Comparison of ENCODE assay signal across 20 cellular contexts in genomic region chr5:173290477-173291131, GRCh38. TPM values are rescaled to one million over a fixed set of nuclear protein-coding genes. Genes with fewer than 3 reads are reported as not detected.
DNase-seq lines count a peak whose midpoint lies in the region; ATAC-seq and TF ChIP-seq lines count a peak whose summit lies in the region.
"Had no signal": no experiment of that assay in that cellular context is flagged by ENCODE, and none has a peak within 500 bp of the region (broad histone marks: within the 10 kb centered on the region; RNA-seq: fewer than 3 reads in every experiment).

No MANE protein-coding gene starts in this region.

- no peak overlapping the region for H3K27ac Mint-ChIP-seq in stimulated activated naive B cell treated with anti-CD40 and anti-IgM and Interleukin-4, amounts not matched to agents 10 μg/mL and 1 μg/mL and 100 μg/mL, for 72 hours
- H3K27ac Mint-ChIP-seq: activated CD4-positive, alpha-beta T cell treated with anti-CD3 and anti-CD28 coated beads for 36 hours; activated naive CD8-positive, alpha-beta T cell treated with anti-CD3 and anti-CD28 coated beads for 36 hours; activated T-cell treated with anti-CD3 and anti-CD28 coated beads, Interleukin-2, amount 50 U/mL, for 24 hours; stimulated activated naive CD8-positive, alpha-beta T cell treated with anti-CD3 and anti-CD28 coated beads, Interleukin-15, Interleukin-2, amounts not matched to agents 100 ng/mL and 50 ng/mL, for 24 hours had no signal

- peaks cover 9 to 10% of the 10 kb centered on the region in 2 donors for H3K4me1 Mint-ChIP-seq in stimulated activated naive B cell treated with anti-CD40 and anti-IgM and Interleukin-4, amounts not matched to agents 10 μg/mL and 1 μg/mL and 100 μg/mL, for 72 hours

- DNase-seq in Right ventricle myocardium superior (no peak), cardiac septum (ENCODE audit: low spot score) (no peak), cardiac fibroblast (ENCODE audit: low read depth in 2 of 2) (peak; percentile 19 to 74), islet precursor cell (peak; percentile 93), NCI-H345 treated with DMSO at 0.1 percent for 48 hours (lab: John Stamatoyannopoulos, UW; ENCODE audit: unreplicated experiment) (no peak)
- no peak for DNase-seq in stimulated activated naive B cell treated with anti-CD40 and anti-IgM and Interleukin-4, amounts not matched to agents 10 μg/mL and 1 μg/mL and 100 μg/mL, for 72 hours
- DNase-seq: activated CD4-positive, alpha-beta T cell treated with anti-CD3 and anti-CD28 coated beads for 36 hours; activated naive CD8-positive, alpha-beta T cell treated with anti-CD3 and anti-CD28 coated beads for 36 hours; activated T-cell treated with anti-CD3 and anti-CD28 coated beads, Interleukin-2, amount 50 U/mL, for 24 hours; cerebellar nuclear complex; lower lobe of right lung; NCI-H1048; NCI-H510A; T-helper 2 cell; uterus had no signal

- ATAC-seq in Right ventricle myocardium superior (ENCODE audit: poor library complexity) (peak; percentile 62), HG03095 (IDR thresholded peaks at IDR 0.05; ENCODE audit: unreplicated experiment) (no peak), HG03460 (IDR thresholded peaks at IDR 0.05; ENCODE audit: unreplicated experiment) (no peak)
- no peak for ATAC-seq in stimulated activated naive B cell treated with anti-CD40 and anti-IgM and Interleukin-4, amounts not matched to agents 10 μg/mL and 1 μg/mL and 100 μg/mL, for 72 hours (replicated peaks)
- ATAC-seq: activated CD4-positive, alpha-beta T cell treated with anti-CD3 and anti-CD28 coated beads for 36 hours; lower lobe of right lung; Panc1 had no signal

- peaks cover 69 to 80% of the 10 kb centered on the region in 2 donors for H3K27me3 Mint-ChIP-seq in stimulated activated naive B cell treated with anti-CD40 and anti-IgM and Interleukin-4, amounts not matched to agents 10 μg/mL and 1 μg/mL and 100 μg/mL, for 72 hours

- TF ChIP-seq CTCF in cardiac fibroblast (IDR thresholded peaks at IDR 0.05; ENCODE audit: low read depth, low read length): no peak

- no peak overlapping the region for H3K4me3 Mint-ChIP-seq in stimulated activated naive B cell treated with anti-CD40 and anti-IgM and Interleukin-4, amounts not matched to agents 10 μg/mL and 1 μg/mL and 100 μg/mL, for 72 hours
- H3K4me3 Mint-ChIP-seq: activated CD4-positive, alpha-beta T cell treated with anti-CD3 and anti-CD28 coated beads for 36 hours; activated naive CD8-positive, alpha-beta T cell treated with anti-CD3 and anti-CD28 coated beads for 36 hours; activated T-cell treated with anti-CD3 and anti-CD28 coated beads, Interleukin-2, amount 50 U/mL, for 24 hours; stimulated activated naive CD8-positive, alpha-beta T cell treated with anti-CD3 and anti-CD28 coated beads, Interleukin-15, Interleukin-2, amounts not matched to agents 100 ng/mL and 50 ng/mL, for 24 hours had no signal

- H3K36me3 Mint-ChIP-seq in stimulated activated naive B cell treated with anti-CD40 and anti-IgM and Interleukin-4, amounts not matched to agents 10 μg/mL and 1 μg/mL and 100 μg/mL, for 72 hours: peaks cover 0 to 2% of the 10 kb centered on the region in 2 donors
- H3K36me3 Mint-ChIP-seq: activated naive CD8-positive, alpha-beta T cell treated with anti-CD3 and anti-CD28 coated beads for 36 hours had no signal

- intact Hi-C loops in Right ventricle myocardium superior (cut with DNase I): loop anchor here (10.0 kb wide), 1 partner anchor 284 kb away; no protein-coding TSS in a partner anchor
- intact Hi-C loops in cardiac septum (cut with DNase I): loop anchor here (10.0 kb wide), 1 partner anchor 684 kb away; no protein-coding TSS in a partner anchor

- no peak overlapping the region for H3K4me3 ChIP-seq in cardiac fibroblast (replicated peaks in 1 of 2; ENCODE audit: low read depth in 2 of 2, low read length in 2 of 2)
- H3K4me3 ChIP-seq: lower lobe of right lung, skin epidermis, uterus had no signal

- H3K9me3 Mint-ChIP-seq in stimulated activated naive B cell treated with anti-CD40 and anti-IgM and Interleukin-4, amounts not matched to agents 10 μg/mL and 1 μg/mL and 100 μg/mL, for 72 hours: no peaks in the 10 kb centered on the region
- H3K9me3 Mint-ChIP-seq: activated naive CD8-positive, alpha-beta T cell treated with anti-CD3 and anti-CD28 coated beads for 36 hours; activated T-cell treated with anti-CD3 and anti-CD28 coated beads, Interleukin-2, amount 50 U/mL, for 24 hours had no signal

RNA-seq across cellular contexts. Expression of gene STC2, which starts 37.6 kb away (rescaled TPM):
- total RNA-seq in Right ventricle myocardium superior: 9.6 TPM
- 6.0 TPM for total RNA-seq in cardiac septum

RNA-seq across cellular contexts. Expression of gene NKX2-5, which starts 55.6 kb away (rescaled TPM):
- total RNA-seq in Right ventricle myocardium superior: 260 TPM
- 157 TPM for total RNA-seq in cardiac septum
- total RNA-seq: lower lobe of right lung, uterus had no signal

Comparison
In these comparisons a context has a peak if more than half of its experiments do, and no peak if none do; other contexts are left out.
1. DNase-seq: peak in cardiac fibroblast (2 of 2) and islet precursor cell (single experiment); none in Right ventricle myocardium superior (single experiment), cardiac septum (single experiment), stimulated activated naive B cell treated with anti-CD40 and anti-IgM and Interleukin-4, amounts not matched to agents 10 μg/mL and 1 μg/mL and 100 μg/mL, for 72 hours (single experiment) and NCI-H345 treated with DMSO at 0.1 percent for 48 hours (single experiment).